Comparison of ENCODE assay signal across 9 cellular contexts in genomic region chr1:224623743-224624333, GRCh38. TPM values are rescaled to one million over a fixed set of nuclear protein-coding genes. Genes with fewer than 3 reads are reported as not detected.
DNase-seq lines count a peak whose midpoint lies in the region; ATAC-seq lines count a peak whose summit lies in the region.
"Had no signal": no experiment of that assay in that cellular context is flagged by ENCODE, and none has a peak within 500 bp of the region (broad histone marks: within the 10 kb centered on the region; RNA-seq: fewer than 3 reads in every experiment).

No MANE protein-coding gene starts in this region.

- 28% methylated on average over 7 of the region's 7 CpGs for WGBS in right cardiac atrium

- DNase-seq in DMS53 (lab: John Stamatoyannopoulos, UW) (peak; percentile 92), LHCN-M2 (ENCODE audit: low read depth) (peak; percentile 97), cerebellum (ENCODE audit: low spot score) (no peak), right cardiac atrium (no peak)
- peak; percentile 51 for DNase-seq in activated CD4-positive, CD25-positive, alpha-beta regulatory T cell treated with anti-CD3 and anti-CD28 coated beads, Interleukin-2, amount 50 U/mL, for 72 hours
- peak; percentile 36 for DNase-seq in effector CD8-positive, alpha-beta T cell (lab: John Stamatoyannopoulos, UW)
- peak; percentile 67 for DNase-seq in stimulated activated CD4-positive, alpha-beta T cell treated with anti-CD3 and anti-CD28 coated beads, Interleukin-4, amount 100 ng/mL, for 24 hours

- peak; percentile 77 for ATAC-seq in GM21526 (IDR thresholded peaks at IDR 0.05; ENCODE audit: low FRiP score, unreplicated experiment)
- ATAC-seq in right cardiac atrium = no peak

- intact Hi-C loops in right cardiac atrium (cut with DNase I) = no loop called here

- H3K4me1 ChIP-seq in right cardiac atrium (ENCODE audit: control insufficient read depth, insufficient read depth, low read length) = no peaks in the 10 kb centered on the region

- H3K4me3 ChIP-seq in right cardiac atrium (ENCODE audit: low read length) = no peak overlapping the region
- H3K4me3 ChIP-seq: thoracic aorta had no signal

- no peaks in the 10 kb centered on the region for H3K9me3 ChIP-seq in right cardiac atrium (ENCODE audit: control insufficient read depth, low read length)
- H3K9me3 ChIP-seq: thoracic aorta had no signal

- H3K27me3 ChIP-seq in right cardiac atrium (ENCODE audit: control insufficient read depth, insufficient read depth) = no peaks in the 10 kb centered on the region

- H3K27ac ChIP-seq in right cardiac atrium (ENCODE audit: low read length) = no peak overlapping the region
- H3K27ac ChIP-seq: thoracic aorta had no signal

RNA-seq across cellular contexts. Expression of gene CNIH3, which starts 7.7 kb away (rescaled TPM):
- total RNA-seq in LHCN-M2 (2014; rRNA removed) = 6.2 and 13.4 TPM in 2 replicates
- polyA plus RNA-seq in LHCN-M2 (2012) = 1.9 TPM
- total RNA-seq in cerebellum = 9.9 TPM
- 1 to 10 TPM; 1.2 to 2.3 (median 1.7) TPM for total RNA-seq in right cardiac atrium
- 0.66 TPM for polyA plus RNA-seq in right cardiac atrium

Comparison
In these comparisons a context has a peak if more than half of its experiments do, and no peak if none do; other contexts are left out.
1. DNase-seq: peak in DMS53 (single experiment), LHCN-M2 (single experiment), activated CD4-positive, CD25-positive, alpha-beta regulatory T cell treated with anti-CD3 and anti-CD28 coated beads, Interleukin-2, amount 50 U/mL, for 72 hours (single experiment), effector CD8-positive, alpha-beta T cell (single experiment) and stimulated activated CD4-positive, alpha-beta T cell treated with anti-CD3 and anti-CD28 coated beads, Interleukin-4, amount 100 ng/mL, for 24 hours (single experiment); none in cerebellum (single experiment) and right cardiac atrium (0 of 3).